ENCODE assay signal across 10 cellular contexts in genomic region chr3:143302638-143303171, GRCh38.
DNase-seq lines count a peak whose midpoint lies in the region; ATAC-seq and TF ChIP-seq lines count a peak whose summit lies in the region.
"Had no signal": no experiment of that assay in that cellular context is flagged by ENCODE, and none has a peak within 500 bp of the region (broad histone marks: within the 10 kb centered on the region; RNA-seq: fewer than 3 reads in every experiment).

No MANE protein-coding gene starts in this region.

- H3K4ac ChIP-seq in neuronal stem cell (ENCODE audit: low read length), result no peak overlapping the region

- H2AFZ ChIP-seq in neuronal stem cell (ENCODE audit: low read length), result peak overlapping the region; percentile 60

- no peak for ATAC-seq in activated CD8-positive, alpha-beta T cell treated with anti-CD3 and anti-CD28 coated beads, Interleukin-2, amount 10 ng/mL, durations not matched to agents 7 days and 5 days
- no peak for ATAC-seq in HG03025 (IDR thresholded peaks at IDR 0.05; ENCODE audit: low FRiP score, unreplicated experiment)

- TF ChIP-seq CTCF in RWPE1 (conservative IDR thresholded peaks at IDR 0.05; ENCODE audit: low read depth), result no peak

- no peaks in the 10 kb centered on the region for H3K27me3 ChIP-seq in neuronal stem cell (ENCODE audit: control insufficient read depth in 3 of 3, insufficient read depth in 3 of 3, low read depth in 1 of 3, low read length in 3 of 3)

- no peak overlapping the region for H3K23ac ChIP-seq in neuronal stem cell (ENCODE audit: low read depth, low read length, poor library complexity)

- no peaks in the 10 kb centered on the region for H3K4me1 ChIP-seq in neuronal stem cell (ENCODE audit: control insufficient read depth in 2 of 2, insufficient read depth in 1 of 2, low read depth in 1 of 2, low read length in 2 of 2)

- no peak overlapping the region for H2BK120ac ChIP-seq in neuronal stem cell (ENCODE audit: low read depth, low read length)

- H4K8ac ChIP-seq in neuronal stem cell (ENCODE audit: low read depth, low read length), result no peak overlapping the region

- H3K9ac ChIP-seq in neuronal stem cell (ENCODE audit: low read depth, low read length, poor library complexity), result no peak overlapping the region

- H3K27me3 Mint-ChIP-seq in activated CD8-positive, alpha-beta T cell treated with anti-CD3 and anti-CD28 coated beads, Interleukin-2, amount 10 ng/mL, durations not matched to agents 7 days and 5 days (ENCODE audit: low read depth), result no peaks in the 10 kb centered on the region

- H3K9me3 ChIP-seq in neuronal stem cell (replicated peaks in 1 of 2; ENCODE audit: control insufficient read depth in 2 of 2, insufficient read depth in 1 of 2, low read depth in 1 of 2, low read length in 2 of 2), result no peaks in the 10 kb centered on the region

- H3K79me1 ChIP-seq in neuronal stem cell (ENCODE audit: low read depth, low read length), result no peaks in the 10 kb centered on the region

- no peak overlapping the region for H3K4me2 ChIP-seq in neuronal stem cell (ENCODE audit: insufficient read depth, low read length, poor library complexity, severe bottlenecking)

- no peaks in the 10 kb centered on the region for H3K36me3 Mint-ChIP-seq in activated CD8-positive, alpha-beta T cell treated with anti-CD3 and anti-CD28 coated beads, Interleukin-2, amount 10 ng/mL, durations not matched to agents 7 days and 5 days (ENCODE audit: low read depth)

- no CpG with 5 or more reads among the region's 11 CpGs for WGBS in neuronal stem cell (ENCODE audit: extremely low coverage in 2 of 2, insufficient read length in 2 of 2, insufficient replicate concordance in 1 of 2), 2 donors

- H3K27ac ChIP-seq in RWPE1, result peak overlapping the region; percentile 72
- no peak overlapping the region for H3K27ac ChIP-seq in neuronal stem cell (replicated peaks; ENCODE audit: low read length)

- H2BK15ac ChIP-seq in neuronal stem cell (ENCODE audit: low read length), result no peak overlapping the region

- H2BK5ac ChIP-seq in neuronal stem cell (ENCODE audit: low read length), result no peak overlapping the region

- no peaks in the 10 kb centered on the region for H3K36me3 ChIP-seq in neuronal stem cell (replicated peaks in 1 of 2; ENCODE audit: control insufficient read depth in 2 of 2, insufficient read depth in 2 of 2, low read length in 2 of 2)

- peaks cover 25% of the 10 kb centered on the region for H3K4me1 Mint-ChIP-seq in activated CD8-positive, alpha-beta T cell treated with anti-CD3 and anti-CD28 coated beads, Interleukin-2, amount 10 ng/mL, durations not matched to agents 7 days and 5 days (ENCODE audit: low read depth)

- CTCF ChIA-PET in RWPE1 (lab: Yijun Ruan, JAX), result interaction anchor here (0.8 kb wide), 1 partner anchor 61 kb away, joined by 4 read pairs; no protein-coding TSS in a partner anchor
- CTCF ChIA-PET in activated CD8-positive, alpha-beta T cell treated with anti-CD3 and anti-CD28 coated beads, Interleukin-2, amount 10 ng/mL, durations not matched to agents 7 days and 5 days (lab: Charles Lee), result interaction anchor here (0.9 kb wide), 1 partner anchor 11 kb away, joined by 3 read pairs; no protein-coding TSS in a partner anchor

- H4K91ac ChIP-seq in neuronal stem cell (ENCODE audit: low read depth, low read length, poor library complexity), result no peak overlapping the region

- H3K4me3 ChIP-seq in neuronal stem cell (ENCODE audit: low read length in 2 of 2), result no peak overlapping the region

- no peak overlapping the region for H3K27ac Mint-ChIP-seq in activated CD8-positive, alpha-beta T cell treated with anti-CD3 and anti-CD28 coated beads, Interleukin-2, amount 10 ng/mL, durations not matched to agents 7 days and 5 days

- DNase-seq in Caki2 (ENCODE audit: low read depth) (peak; percentile 48), RWPE1 (ENCODE audit: low spot score) (peak; percentile 56), fibroblast of peridontal ligament (ENCODE audit: extremely low read depth) (peak; percentile 68), neuronal stem cell (ENCODE audit: low spot score) (no peak), retina (no peak), GF-D8 (lab: John Stamatoyannopoulos, UW) (no peak)
- DNase-seq in activated CD8-positive, alpha-beta T cell treated with anti-CD3 and anti-CD28 coated beads, Interleukin-2, amount 10 ng/mL, durations not matched to agents 7 days and 5 days, result no peak
- DNase-seq: NCI-H1930; stimulated activated CD4-positive, alpha-beta T cell treated with anti-CD3 and anti-CD28 coated beads, Interleukin-12 subunit alpha, Interleukin-12 subunit beta, amount 100 ng/mL, for 4 hours had no signal

- POLR2A ChIA-PET in RWPE1 (lab: Yijun Ruan, JAX; ENCODE audit: low non-redundant PET), result no interaction called here
- POLR2A ChIA-PET in activated CD8-positive, alpha-beta T cell treated with anti-CD3 and anti-CD28 coated beads, Interleukin-2, amount 10 ng/mL, durations not matched to agents 7 days and 5 days (lab: Charles Lee), result no interaction called here

- no peaks in the 10 kb centered on the region for H3K9me3 Mint-ChIP-seq in activated CD8-positive, alpha-beta T cell treated with anti-CD3 and anti-CD28 coated beads, Interleukin-2, amount 10 ng/mL, durations not matched to agents 7 days and 5 days (ENCODE audit: insufficient read depth)

- H3K4me3 Mint-ChIP-seq in activated CD8-positive, alpha-beta T cell treated with anti-CD3 and anti-CD28 coated beads, Interleukin-2, amount 10 ng/mL, durations not matched to agents 7 days and 5 days, result no peak overlapping the region

- in situ Hi-C loops in Caki2 (cut with HindIII; ENCODE audit: low pct_unique_long_range_greater_than_20kb, low sequenced_read_pairs), result no loop called here

- H2BK12ac ChIP-seq in neuronal stem cell (ENCODE audit: low read length), result no peak overlapping the region

- H3K18ac ChIP-seq in neuronal stem cell (ENCODE audit: low read length), result no peak overlapping the region

- no peak overlapping the region for H2AK5ac ChIP-seq in neuronal stem cell (ENCODE audit: low read depth, low read length)

- no peak overlapping the region for H3K14ac ChIP-seq in neuronal stem cell (ENCODE audit: low read length)

Comparison
In these comparisons a context has a peak if more than half of its experiments do, and no peak if none do; other contexts are left out.
1. DNase-seq: peak in Caki2 (single experiment), RWPE1 (single experiment) and fibroblast of peridontal ligament (single experiment); none in neuronal stem cell (single experiment), activated CD8-positive, alpha-beta T cell treated with anti-CD3 and anti-CD28 coated beads, Interleukin-2, amount 10 ng/mL, durations not matched to agents 7 days and 5 days (single experiment), retina (single experiment) and GF-D8 (single experiment).